Comparison of ENCODE assay signal across 1 cellular context in genomic region chr7:151046603-151047573, GRCh38.
TF ChIP-seq lines count a peak whose summit lies in the region.

No MANE protein-coding gene starts in this region.

TF ChIP-seq in HEK293, 187 proteins besides CTCF, POLR2A, EP300 and RAD21 (continued from another document and continues in another):
- no peak for TF ChIP-seq ZSCAN30 (tag by site-specific recombination; IDR thresholded peaks at IDR 0.05)
- no peak for TF ChIP-seq ZNF274 (IDR thresholded peaks at IDR 0.05; ENCODE audit: low read length)
- no peak for TF ChIP-seq ZNF274 (tag by site-specific recombination; IDR thresholded peaks at IDR 0.05; ENCODE audit: borderline replicate concordance)
- TF ChIP-seq ZNF404 (tag by site-specific recombination; IDR thresholded peaks at IDR 0.05): no peak
- TF ChIP-seq ZNF335 (tag by site-specific recombination; conservative IDR thresholded peaks at IDR 0.05): peak; percentile 62
- peak; percentile 41; the same call in 1 of the 2 replicates for TF ChIP-seq ZBTB20 (tag by site-specific recombination; IDR thresholded peaks at IDR 0.05)
- TF ChIP-seq ZNF354C (tag by site-specific recombination; IDR thresholded peaks at IDR 0.05; ENCODE audit: borderline replicate concordance, low read depth): no peak
- no peak for TF ChIP-seq ZNF529 (tag by site-specific recombination; IDR thresholded peaks at IDR 0.05; ENCODE audit: insufficient replicate concordance)
- TF ChIP-seq ZBTB26 (tag by site-specific recombination; optimal IDR thresholded peaks at IDR 0.05): no peak
- TF ChIP-seq KLF10 (tag by site-specific recombination; IDR thresholded peaks at IDR 0.05): 0 out of 2 replicates have a peak, but pooled peaks have one; percentile 44
- no peak for TF ChIP-seq ZNF626 (tag by site-specific recombination; IDR thresholded peaks at IDR 0.05)
- no peak for TF ChIP-seq ZNF19 (tag by site-specific recombination; IDR thresholded peaks at IDR 0.05; ENCODE audit: low read depth)
- TF ChIP-seq ZSCAN16 (tag by site-specific recombination; IDR thresholded peaks at IDR 0.05): no peak
- no peak for TF ChIP-seq ZNF473 (tag by site-specific recombination; IDR thresholded peaks at IDR 0.05)
- no peak for TF ChIP-seq ZSCAN18 (tag by site-specific recombination; IDR thresholded peaks at IDR 0.05)
- no peak for TF ChIP-seq ZNF707 (tag by site-specific recombination; IDR thresholded peaks at IDR 0.05)
- no peak for TF ChIP-seq ZNF747 (tag by site-specific recombination; IDR thresholded peaks at IDR 0.05)
- no peak for TF ChIP-seq ZNF214 (tag by site-specific recombination; IDR thresholded peaks at IDR 0.05; ENCODE audit: borderline replicate concordance)
- no peak for TF ChIP-seq ZNF10 (tag by site-specific recombination; IDR thresholded peaks at IDR 0.05)
- TF ChIP-seq SP3 (tag by site-specific recombination; IDR thresholded peaks at IDR 0.05): 0 out of 2 replicates have a peak, but pooled peaks have one; percentile 7
- TF ChIP-seq KLF1 (tag by site-specific recombination; IDR thresholded peaks at IDR 0.05): peak; percentile 6; the same call in 1 of the 2 replicates
- no peak for TF ChIP-seq KLF16 (tag by site-specific recombination; IDR thresholded peaks at IDR 0.05)
- no peak for TF ChIP-seq ZBTB11 (tag by site-specific recombination; conservative IDR thresholded peaks at IDR 0.05; ENCODE audit: low read depth)
- no peak for TF ChIP-seq ZEB2 (tag by site-specific recombination; IDR thresholded peaks at IDR 0.05)
- no peak for TF ChIP-seq ZSCAN4 (tag by site-specific recombination; IDR thresholded peaks at IDR 0.05)
- TF ChIP-seq ZBTB44 (tag by site-specific recombination; IDR thresholded peaks at IDR 0.05): no peak
- TF ChIP-seq ZNF514 (tag by site-specific recombination; IDR thresholded peaks at IDR 0.05): no peak
- TF ChIP-seq SCRT1 (tag by site-specific recombination; IDR thresholded peaks at IDR 0.05; ENCODE audit: borderline replicate concordance): no peak
- no peak for TF ChIP-seq ZNF837 (tag by site-specific recombination; IDR thresholded peaks at IDR 0.05)
- no peak for TF ChIP-seq ZNF114 (tag by site-specific recombination; IDR thresholded peaks at IDR 0.05)
- TF ChIP-seq ZNF692 (tag by site-specific recombination; IDR thresholded peaks at IDR 0.05): peak; percentile 72
- TF ChIP-seq IKZF3 (tag by site-specific recombination; IDR thresholded peaks at IDR 0.05): no peak
- TF ChIP-seq ZNF202 (tag by site-specific recombination; IDR thresholded peaks at IDR 0.05; ENCODE audit: borderline replicate concordance): no peak
- no peak for TF ChIP-seq ZNF785 (tag by site-specific recombination; IDR thresholded peaks at IDR 0.05)
- no peak for TF ChIP-seq ZNF280C (tag by site-specific recombination; IDR thresholded peaks at IDR 0.05)
- TF ChIP-seq PRDM2 (tag by site-specific recombination; IDR thresholded peaks at IDR 0.05; ENCODE audit: borderline replicate concordance): no peak
- no peak for TF ChIP-seq ZNF391 (tag by site-specific recombination; IDR thresholded peaks at IDR 0.05; ENCODE audit: borderline replicate concordance, low read depth)
- peak; percentile 61 for TF ChIP-seq EGR2 (tag by site-specific recombination; IDR thresholded peaks at IDR 0.05; ENCODE audit: low read depth)
- no peak for TF ChIP-seq ZNF510 (tag by site-specific recombination; IDR thresholded peaks at IDR 0.05; ENCODE audit: insufficient replicate concordance)
- peak; percentile 75 for TF ChIP-seq ZBTB17 (tag by site-specific recombination; IDR thresholded peaks at IDR 0.05)
- no peak for TF ChIP-seq ZNF18 (tag by site-specific recombination; IDR thresholded peaks at IDR 0.05)
- TF ChIP-seq SP2 (tag by site-specific recombination; IDR thresholded peaks at IDR 0.05): 0 out of 2 replicates have a peak, but pooled peaks have one; percentile 20
- no peak for TF ChIP-seq ZIC2 (tag by site-specific recombination; IDR thresholded peaks at IDR 0.05)
